16 cellular contexts compared by ENCODE assay signal in genomic region chr1:187261637-187262036, GRCh38.
DNase-seq lines count a peak whose midpoint lies in the region; ATAC-seq, FAIRE-seq and TF ChIP-seq lines count a peak whose summit lies in the region.
"Had no signal": no experiment of that assay in that cellular context is flagged by ENCODE, and none has a peak within 500 bp of the region (broad histone marks: within the 10 kb centered on the region; RNA-seq: fewer than 3 reads in every experiment).

No MANE protein-coding gene starts in this region.

- ATAC-seq in activated CD8-positive, alpha-beta T cell treated with anti-CD3 and anti-CD28 coated beads, Interleukin-2, amount 10 ng/mL, durations not matched to agents 7 days and 5 days: no peak
- no peak for ATAC-seq in HG03442 (IDR thresholded peaks at IDR 0.05; ENCODE audit: unreplicated experiment)
- ATAC-seq: activated CD4-positive, CD25-positive, alpha-beta regulatory T cell treated with anti-CD3 and anti-CD28 coated beads, Interleukin-2, amount 50 U/mL, for 24 hours; left lobe of liver; naive thymus-derived CD4-positive, alpha-beta T cell had no signal

- no peaks in the 10 kb centered on the region for H3K4me1 Mint-ChIP-seq in activated CD8-positive, alpha-beta T cell treated with anti-CD3 and anti-CD28 coated beads, Interleukin-2, amount 10 ng/mL, durations not matched to agents 7 days and 5 days (ENCODE audit: low read depth)
- H3K4me1 Mint-ChIP-seq: activated naive CD8-positive, alpha-beta T cell treated with anti-CD3 and anti-CD28 coated beads for 36 hours had no signal

- no peaks in the 10 kb centered on the region for H3K27me3 Mint-ChIP-seq in activated CD8-positive, alpha-beta T cell treated with anti-CD3 and anti-CD28 coated beads, Interleukin-2, amount 10 ng/mL, durations not matched to agents 7 days and 5 days (ENCODE audit: low read depth)
- H3K27me3 Mint-ChIP-seq: activated naive CD8-positive, alpha-beta T cell treated with anti-CD3 and anti-CD28 coated beads for 36 hours; naive thymus-derived CD4-positive, alpha-beta T cell had no signal

- no peak for FAIRE-seq in HTR-8/SVneo (lab: Jason Lieb, UNC)
- FAIRE-seq: GM12892 had no signal

- no peak overlapping the region for H3K4me3 Mint-ChIP-seq in activated CD8-positive, alpha-beta T cell treated with anti-CD3 and anti-CD28 coated beads, Interleukin-2, amount 10 ng/mL, durations not matched to agents 7 days and 5 days
- H3K4me3 Mint-ChIP-seq: activated naive CD8-positive, alpha-beta T cell treated with anti-CD3 and anti-CD28 coated beads for 36 hours; naive thymus-derived CD4-positive, alpha-beta T cell had no signal

- no peaks in the 10 kb centered on the region for H3K36me3 Mint-ChIP-seq in activated CD8-positive, alpha-beta T cell treated with anti-CD3 and anti-CD28 coated beads, Interleukin-2, amount 10 ng/mL, durations not matched to agents 7 days and 5 days (ENCODE audit: low read depth)
- H3K36me3 Mint-ChIP-seq: activated naive CD8-positive, alpha-beta T cell treated with anti-CD3 and anti-CD28 coated beads for 36 hours; naive thymus-derived CD4-positive, alpha-beta T cell had no signal

- TF ChIP-seq CTCF in GM20000 (IDR thresholded peaks at IDR 0.05; ENCODE audit: extremely low read depth, missing control alignments): no peak

- CTCF ChIA-PET in activated CD8-positive, alpha-beta T cell treated with anti-CD3 and anti-CD28 coated beads, Interleukin-2, amount 10 ng/mL, durations not matched to agents 7 days and 5 days (lab: Charles Lee): no interaction called here

- peaks cover 4% of the 10 kb centered on the region for H3K9me3 Mint-ChIP-seq in activated CD8-positive, alpha-beta T cell treated with anti-CD3 and anti-CD28 coated beads, Interleukin-2, amount 10 ng/mL, durations not matched to agents 7 days and 5 days (ENCODE audit: insufficient read depth)
- H3K9me3 Mint-ChIP-seq: activated naive CD8-positive, alpha-beta T cell treated with anti-CD3 and anti-CD28 coated beads for 36 hours had no signal

- no peak overlapping the region for H3K27ac Mint-ChIP-seq in activated CD8-positive, alpha-beta T cell treated with anti-CD3 and anti-CD28 coated beads, Interleukin-2, amount 10 ng/mL, durations not matched to agents 7 days and 5 days
- H3K27ac Mint-ChIP-seq: activated naive CD8-positive, alpha-beta T cell treated with anti-CD3 and anti-CD28 coated beads for 36 hours; naive thymus-derived CD4-positive, alpha-beta T cell had no signal

- POLR2A ChIA-PET in activated CD8-positive, alpha-beta T cell treated with anti-CD3 and anti-CD28 coated beads, Interleukin-2, amount 10 ng/mL, durations not matched to agents 7 days and 5 days (lab: Charles Lee): no interaction called here

- DNase-seq in COLO829 (ENCODE audit: low spot score): peak; percentile 45
- DNase-seq in NCI-H1105 treated with DMSO at 0.1 percent for 48 hours (lab: John Stamatoyannopoulos, UW): peak; percentile 99
- peak; percentile 47 for DNase-seq in NCI-H774 (lab: John Stamatoyannopoulos, UW)
- peak; percentile 46 for DNase-seq in medulla oblongata (ENCODE audit: extremely low spot score)
- no peak for DNase-seq in activated CD8-positive, alpha-beta T cell treated with anti-CD3 and anti-CD28 coated beads, Interleukin-2, amount 10 ng/mL, durations not matched to agents 7 days and 5 days
- no peak for DNase-seq in HTR-8/SVneo (ENCODE audit: insufficient read length, low spot score)
- no peak for DNase-seq in GM20000 (ENCODE audit: low spot score)
- DNase-seq: activated naive CD8-positive, alpha-beta T cell treated with anti-CD3 and anti-CD28 coated beads for 36 hours; activated T-cell treated with anti-CD3 and anti-CD28 coated beads for 4 hours; EL; Kasumi-1; naive thymus-derived CD4-positive, alpha-beta T cell had no signal

Comparison
In these comparisons a context has a peak if more than half of its experiments do, and no peak if none do; other contexts are left out.
1. DNase-seq: peak in COLO829 (single experiment), NCI-H1105 treated with DMSO at 0.1 percent for 48 hours (single experiment), NCI-H774 (single experiment) and medulla oblongata (single experiment); none in activated CD8-positive, alpha-beta T cell treated with anti-CD3 and anti-CD28 coated beads, Interleukin-2, amount 10 ng/mL, durations not matched to agents 7 days and 5 days (single experiment), HTR-8/SVneo (single experiment) and GM20000 (single experiment).